Comparison of ENCODE assay signal across 8 cellular contexts in the genomic region with DNA sequence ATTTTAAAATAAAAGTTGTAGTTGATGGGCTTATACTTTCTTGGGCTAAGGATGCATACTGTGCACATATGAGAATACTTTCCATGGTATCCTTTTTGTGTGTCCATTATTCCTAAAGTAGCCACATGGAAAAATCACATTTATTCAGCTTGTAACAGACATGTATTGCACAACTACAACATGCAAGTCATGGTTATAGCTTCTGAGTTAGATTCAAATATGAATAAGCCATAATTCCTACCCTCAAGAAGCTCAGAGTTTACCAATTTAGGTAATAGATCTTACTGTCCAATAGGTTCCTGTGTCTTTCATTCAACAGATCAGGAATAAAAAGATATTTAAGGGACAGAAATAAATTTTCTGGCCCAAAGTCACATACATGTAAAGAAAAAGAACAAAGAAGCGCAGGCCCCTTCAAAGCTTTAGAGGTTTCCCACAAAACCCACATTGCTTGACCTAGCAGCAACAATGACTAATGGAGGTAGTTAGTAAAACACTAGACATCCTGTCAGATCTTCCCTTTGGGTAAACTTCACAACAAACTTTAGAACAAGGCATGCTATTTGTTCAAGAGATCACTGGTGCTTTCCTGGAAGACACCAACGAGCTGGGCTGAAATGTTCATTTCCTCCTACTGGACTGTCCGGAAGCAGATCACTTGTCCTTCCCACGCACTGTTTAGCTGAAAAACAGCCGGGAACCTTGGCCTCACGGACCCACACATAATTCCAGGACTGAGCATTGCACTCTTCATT.
DNase-seq lines count a peak whose midpoint lies in the region; ATAC-seq and TF ChIP-seq lines count a peak whose summit lies in the region.

No MANE protein-coding gene starts in this region.

- peaks cover 36% of the 10 kb centered on the region for H3K4me1 Mint-ChIP-seq in activated CD4-positive, alpha-beta memory T cell treated with anti-CD3 and anti-CD28 coated beads for 36 hours (ENCODE audit: low read depth)
- H3K4me1 Mint-ChIP-seq in natural killer cell treated with Interleukin-12 subunit alpha and Interleukin-12 subunit beta and Interleukin-15 and Interleukin-18, amount 100 ng/mL, for 72 hours (ENCODE audit: low read depth in 2 of 2), result peaks cover 30 to 40% of the 10 kb centered on the region in 2 donors

- no peak overlapping the region for H3K4me3 ChIP-seq in testis

- H3K9me3 ChIP-seq in testis, result no peaks in the 10 kb centered on the region

- no peaks in the 10 kb centered on the region for H3K27me3 Mint-ChIP-seq in activated CD4-positive, alpha-beta memory T cell treated with anti-CD3 and anti-CD28 coated beads for 36 hours
- H3K27me3 Mint-ChIP-seq in natural killer cell treated with Interleukin-12 subunit alpha and Interleukin-12 subunit beta and Interleukin-15 and Interleukin-18, amount 100 ng/mL, for 72 hours, result no peaks in the 10 kb centered on the region

- H3K36me3 ChIP-seq in testis (ENCODE audit: low read depth, missing control alignments), result no peaks in the 10 kb centered on the region

- H3K4me1 ChIP-seq in testis, result peaks cover 6% of the 10 kb centered on the region

- no peaks in the 10 kb centered on the region for H3K36me3 Mint-ChIP-seq in activated CD4-positive, alpha-beta memory T cell treated with anti-CD3 and anti-CD28 coated beads for 36 hours
- H3K36me3 Mint-ChIP-seq in natural killer cell treated with Interleukin-12 subunit alpha and Interleukin-12 subunit beta and Interleukin-15 and Interleukin-18, amount 100 ng/mL, for 72 hours, result no peaks in the 10 kb centered on the region

- no peak overlapping the region for H3K27ac ChIP-seq in testis

- POLR2A ChIA-PET in activated CD4-positive, alpha-beta memory T cell treated with anti-CD3 and anti-CD28 coated beads for 36 hours (lab: Charles Lee), result interaction anchor here (0.9 to 1.5 kb wide), 2 partner anchors 34 to 90 kb away, joined by 3 to 5 read pairs; no protein-coding TSS in a partner anchor

- DNase-seq in activated CD4-positive, alpha-beta memory T cell treated with anti-CD3 and anti-CD28 coated beads for 36 hours, result peak; percentile 31
- DNase-seq in natural killer cell treated with Interleukin-12 subunit alpha and Interleukin-12 subunit beta and Interleukin-15 and Interleukin-18, amount 100 ng/mL, for 72 hours (ENCODE audit: low spot score), result peak; percentile 65
- DNase-seq in central memory CD4-positive, alpha-beta T cell, result no peak
- DNase-seq in testis (no peak), hippocampal formation (lab: John Stamatoyannopoulos, UW) (no peak)
- no peak for DNase-seq in stimulated activated CD4-positive, alpha-beta T cell treated with anti-CD3 and anti-CD28 coated beads, Interleukin-4, amount 100 ng/mL, for 1 hour

- intact Hi-C loops in activated CD4-positive, alpha-beta memory T cell treated with anti-CD3 and anti-CD28 coated beads for 36 hours (cut with micrococcal nuclease), result loop anchor here (2.0 to 5.0 kb wide), 2 partner anchors 15 to 93 kb away; no protein-coding TSS in a partner anchor
- intact Hi-C loops in testis (cut with DNase I; ENCODE audit: low total_unique reads), result no loop called here

- ATAC-seq in GM18868 (IDR thresholded peaks at IDR 0.05; ENCODE audit: unreplicated experiment), result peak; percentile 95
- ATAC-seq in HG02870 (IDR thresholded peaks at IDR 0.05; ENCODE audit: unreplicated experiment), result peak; percentile 82
- ATAC-seq in natural killer cell treated with Interleukin-12 subunit alpha and Interleukin-12 subunit beta and Interleukin-15 and Interleukin-18, amount 100 ng/mL, for 72 hours, result peak; percentile 92 to 93

- 21 to 28% methylated on average over 6 of the region's 6 CpGs for WGBS in testis, 2 donors

- TF ChIP-seq POLR2A in testis (IDR thresholded peaks at IDR 0.05), result no peak

- peak overlapping the region; percentile 35 for H3K27ac Mint-ChIP-seq in activated CD4-positive, alpha-beta memory T cell treated with anti-CD3 and anti-CD28 coated beads for 36 hours
- peak overlapping the region; percentile 74 to 89 for H3K27ac Mint-ChIP-seq in natural killer cell treated with Interleukin-12 subunit alpha and Interleukin-12 subunit beta and Interleukin-15 and Interleukin-18, amount 100 ng/mL, for 72 hours

- no peaks in the 10 kb centered on the region for H3K27me3 ChIP-seq in testis

- TF ChIP-seq CTCF in testis (IDR thresholded peaks at IDR 0.05), result no peak

- CTCF ChIA-PET in activated CD4-positive, alpha-beta memory T cell treated with anti-CD3 and anti-CD28 coated beads for 36 hours (lab: Charles Lee), result interaction anchor here (0.9 to 1.4 kb wide), 3 partner anchors 16 to 90 kb away, joined by 3 to 5 read pairs (median 4); no protein-coding TSS in a partner anchor

- no peaks in the 10 kb centered on the region for H3K9me3 Mint-ChIP-seq in activated CD4-positive, alpha-beta memory T cell treated with anti-CD3 and anti-CD28 coated beads for 36 hours
- no peaks in the 10 kb centered on the region for H3K9me3 Mint-ChIP-seq in natural killer cell treated with Interleukin-12 subunit alpha and Interleukin-12 subunit beta and Interleukin-15 and Interleukin-18, amount 100 ng/mL, for 72 hours

- H3K4me3 Mint-ChIP-seq in activated CD4-positive, alpha-beta memory T cell treated with anti-CD3 and anti-CD28 coated beads for 36 hours, result no peak overlapping the region
- H3K4me3 Mint-ChIP-seq in natural killer cell treated with Interleukin-12 subunit alpha and Interleukin-12 subunit beta and Interleukin-15 and Interleukin-18, amount 100 ng/mL, for 72 hours, result peak overlapping the region; percentile 66

Comparison
In these comparisons a context has a peak if more than half of its experiments do, and no peak if none do; other contexts are left out.
1. DNase-seq: peak in activated CD4-positive, alpha-beta memory T cell treated with anti-CD3 and anti-CD28 coated beads for 36 hours (single experiment) and natural killer cell treated with Interleukin-12 subunit alpha and Interleukin-12 subunit beta and Interleukin-15 and Interleukin-18, amount 100 ng/mL, for 72 hours (single experiment); none in central memory CD4-positive, alpha-beta T cell (single experiment), testis (single experiment), stimulated activated CD4-positive, alpha-beta T cell treated with anti-CD3 and anti-CD28 coated beads, Interleukin-4, amount 100 ng/mL, for 1 hour (single experiment) and hippocampal formation (0 of 2).
2. Peak in every context shown above with its lines, with median percentiles within 50 percentile points of each other: ATAC-seq.